Comparison of ENCODE assay signal across 1 cellular context in the genomic region with DNA sequence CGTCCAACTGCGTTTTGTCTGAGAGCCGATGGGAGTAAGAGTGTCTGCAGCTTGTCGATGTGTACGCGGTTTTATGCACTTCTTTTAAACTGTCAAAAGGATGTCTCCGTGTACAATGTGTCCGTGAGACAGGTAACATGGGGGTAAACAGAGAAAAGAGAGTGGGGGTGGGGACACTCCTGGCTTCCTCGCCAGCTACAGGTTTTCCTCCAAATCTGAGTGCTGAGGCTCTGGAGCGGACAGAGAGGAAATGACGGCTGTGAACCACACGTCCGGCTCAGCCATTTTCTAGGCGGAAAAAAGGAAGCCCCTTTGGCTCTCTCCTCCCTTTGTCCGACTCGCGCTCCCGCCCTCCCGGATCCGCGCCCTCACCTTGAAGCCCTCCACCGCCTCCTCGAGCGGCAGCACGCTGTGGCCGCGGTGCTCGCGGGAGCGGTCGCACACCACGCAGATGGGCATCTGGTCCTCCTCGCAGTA.
TF ChIP-seq lines count a peak whose summit lies in the region.

No MANE protein-coding gene starts in this region.

TF ChIP-seq in HepG2, 621 proteins besides CTCF, POLR2A, EP300 and RAD21 (continued from another document):
- TF ChIP-seq DMTF1 (CRISPR knock-in tag; IDR thresholded peaks at IDR 0.05) (no peak), ATF7 (IDR thresholded peaks at IDR 0.05) (no peak), ATF7 (CRISPR knock-in tag; IDR thresholded peaks at IDR 0.05) (no peak), ZNF260 (CRISPR knock-in tag; IDR thresholded peaks at IDR 0.05; ENCODE audit: borderline replicate concordance, low read depth) (no peak), ZFP82 (CRISPR knock-in tag; IDR thresholded peaks at IDR 0.05; ENCODE audit: borderline replicate concordance) (peak; percentile 83; the same call in 1 of the 2 replicates), SMAD1 (CRISPR knock-in tag; IDR thresholded peaks at IDR 0.05; ENCODE audit: borderline replicate concordance, low read depth) (0 out of 2 replicates have a peak, but pooled peaks have one; percentile 18), HMGXB3 (CRISPR knock-in tag; IDR thresholded peaks at IDR 0.05; ENCODE audit: borderline replicate concordance) (no peak; the same call in 1 of the 2 replicates), KDM5A (IDR thresholded peaks at IDR 0.05; ENCODE audit: borderline replicate concordance, low read length) (peak; percentile 33; the same call in 1 of the 2 replicates), REXO4 (CRISPR knock-in tag; IDR thresholded peaks at IDR 0.05; ENCODE audit: borderline replicate concordance) (no peak), ZNF598 (CRISPR knock-in tag; IDR thresholded peaks at IDR 0.05; ENCODE audit: borderline replicate concordance) (no peak), GPBP1L1 (CRISPR knock-in tag; IDR thresholded peaks at IDR 0.05) (no peak), GABPA (IDR thresholded peaks at IDR 0.05; ENCODE audit: low read depth, low read length) (peak; percentile 43), GABPA (CRISPR knock-in tag; IDR thresholded peaks at IDR 0.05; ENCODE audit: low read depth) (peak; percentile 65), ZBTB42 (CRISPR knock-in tag; IDR thresholded peaks at IDR 0.05) (no peak), TOPORS (CRISPR knock-in tag; IDR thresholded peaks at IDR 0.05) (no peak), ZNF567 (CRISPR knock-in tag; IDR thresholded peaks at IDR 0.05; ENCODE audit: borderline replicate concordance) (no peak), MYC (CRISPR knock-in tag; IDR thresholded peaks at IDR 0.05; ENCODE audit: borderline replicate concordance) (no peak)
- TF ChIP-seq, protein P1, sequence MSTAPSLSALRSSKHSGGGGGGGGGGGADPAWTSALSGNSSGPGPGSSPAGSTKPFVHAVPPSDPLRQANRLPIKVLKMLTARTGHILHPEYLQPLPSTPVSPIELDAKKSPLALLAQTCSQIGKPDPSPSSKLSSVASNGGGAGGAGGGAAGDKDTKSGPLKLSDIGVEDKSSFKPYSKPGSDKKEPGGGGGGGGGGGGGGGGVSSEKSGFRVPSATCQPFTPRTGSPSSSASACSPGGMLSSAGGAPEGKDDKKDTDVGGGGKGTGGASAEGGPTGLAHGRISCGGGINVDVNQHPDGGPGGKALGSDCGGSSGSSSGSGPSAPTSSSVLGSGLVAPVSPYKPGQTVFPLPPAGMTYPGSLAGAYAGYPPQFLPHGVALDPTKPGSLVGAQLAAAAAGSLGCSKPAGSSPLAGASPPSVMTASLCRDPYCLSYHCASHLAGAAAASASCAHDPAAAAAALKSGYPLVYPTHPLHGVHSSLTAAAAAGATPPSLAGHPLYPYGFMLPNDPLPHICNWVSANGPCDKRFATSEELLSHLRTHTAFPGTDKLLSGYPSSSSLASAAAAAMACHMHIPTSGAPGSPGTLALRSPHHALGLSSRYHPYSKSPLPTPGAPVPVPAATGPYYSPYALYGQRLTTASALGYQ (CRISPR knock-in tag; IDR thresholded peaks at IDR 0.05): no peak
TF ChIP-seq in HepG2: peak in this region for 50.
